Comparison of ENCODE assay signal across 38 cellular contexts in genomic region chr9:133594310-133594709, GRCh38. TPM values are rescaled to one million over a fixed set of nuclear protein-coding genes. Genes with fewer than 3 reads are reported as not detected.
"Had no signal": no experiment of that assay in that cellular context is flagged by ENCODE, and none has a peak within 500 bp of the region (broad histone marks: within the 10 kb centered on the region; RNA-seq: fewer than 3 reads in every experiment).

No MANE protein-coding gene starts in this region.

- H2AFZ ChIP-seq: hepatocyte had no signal

- H3K4me1 ChIP-seq: ascending aorta, breast epithelium, esophagus muscularis mucosa, foreskin keratinocyte, gastrocnemius medialis, heart left ventricle had no signal

- ATAC-seq: activated CD4-positive, alpha-beta T cell treated with anti-CD3 and anti-CD28 coated beads for 36 hours; activated CD4-positive, CD25-positive, alpha-beta regulatory T cell treated with anti-CD3 and anti-CD28 coated beads, Interleukin-2, amount 50 U/mL, for 24 hours; activated CD8-positive, alpha-beta T cell treated with anti-CD3 and anti-CD28 coated beads, Interleukin-2, amount 10 ng/mL, durations not matched to agents 7 days and 5 days; activated naive CD4-positive, alpha-beta T cell treated with anti-CD3 and anti-CD28 coated beads, Interleukin-2, amount 50 U/mL, for 72 hours; activated T-cell treated with anti-CD3 and anti-CD28 coated beads, Interleukin-2, amount 50 U/mL, for 72 hours; foreskin keratinocyte; gastrocnemius medialis; heart left ventricle; T-helper 17 cell had no signal

- H3K4me1 Mint-ChIP-seq: activated B cell treated with CpG ODN at 0.5 μM for 24 hours; activated CD4-positive, alpha-beta T cell treated with anti-CD3 and anti-CD28 coated beads for 36 hours; activated CD4-positive, alpha-beta T cell treated with anti-CD3 and anti-CD28 coated beads, Interleukin-2, amount 10 ng/mL, durations not matched to agents 24 days and 14 days; activated naive CD4-positive, alpha-beta T cell treated with anti-CD3 and anti-CD28 coated beads, Interleukin-2, amount 10 ng/mL, durations not matched to agents 7 days and 5 days; activated naive CD8-positive, alpha-beta T cell treated with anti-CD3 and anti-CD28 coated beads, Interleukin-2, amount 10 ng/mL, durations not matched to agents 7 days and 5 days; brain; endodermal cell; T-helper 17 cell had no signal

- H3K4me3 ChIP-seq: ascending aorta, breast epithelium, cardiac muscle cell, coronary artery, dorsolateral prefrontal cortex, esophagus muscularis mucosa, gastrocnemius medialis, heart left ventricle, hepatocyte had no signal

- H3K27me3 ChIP-seq: ascending aorta, cardiac muscle cell, dorsolateral prefrontal cortex, foreskin keratinocyte, hepatocyte had no signal

- H3K27ac ChIP-seq: ascending aorta, breast epithelium, cardiac muscle cell, coronary artery, dorsolateral prefrontal cortex, esophagus muscularis mucosa, foreskin keratinocyte, gastrocnemius medialis, heart left ventricle, hepatocyte, WERI-Rb-1 had no signal

- H3K36me3 Mint-ChIP-seq: activated naive CD8-positive, alpha-beta T cell treated with anti-CD3 and anti-CD28 coated beads, Interleukin-2, amount 10 ng/mL, durations not matched to agents 7 days and 5 days had no signal

- H3K9me3 Mint-ChIP-seq: dendritic cell treated with granulocyte-macrophage colony-stimulating factor and Interleukin-4, amounts not matched to agents 40 ng/mL and 50 ng/mL, for 4 days had no signal

- H3K79me2 ChIP-seq: hepatocyte had no signal

- DNase-seq: activated B cell treated with CpG ODN at 0.5 μM for 24 hours; activated CD4-positive, alpha-beta memory T cell treated with anti-CD3 and anti-CD28 coated beads for 36 hours; activated CD4-positive, alpha-beta T cell treated with anti-CD3 and anti-CD28 coated beads for 36 hours; activated CD4-positive, alpha-beta T cell treated with anti-CD3 and anti-CD28 coated beads, Interleukin-2, amount 10 ng/mL, durations not matched to agents 24 days and 14 days; activated CD8-positive, alpha-beta memory T cell treated with anti-CD3 and anti-CD28 coated beads, Interleukin-2, amount 50 U/mL, for 48 hours; activated CD8-positive, alpha-beta T cell treated with anti-CD3 and anti-CD28 coated beads, Interleukin-2, amount 10 ng/mL, durations not matched to agents 7 days and 5 days; activated gamma-delta T cell; activated naive CD4-positive, alpha-beta T cell; activated naive CD4-positive, alpha-beta T cell treated with anti-CD3 and anti-CD28 coated beads, Interleukin-2, amount 10 ng/mL, durations not matched to agents 7 days and 5 days; activated naive CD8-positive, alpha-beta T cell treated with anti-CD3 and anti-CD28 coated beads, Interleukin-2, amount 10 ng/mL, durations not matched to agents 7 days and 5 days; activated T-cell treated with anti-CD3 and anti-CD28 coated beads for 4 hours; activated T-cell treated with anti-CD3 and anti-CD28 coated beads, Interleukin-2, amount 50 U/mL, for 24 hours; activated T-cell treated with anti-CD3 and anti-CD28 coated beads, Interleukin-2, amount 50 U/mL, for 72 hours; central memory CD4-positive, alpha-beta T cell; cerebellar nuclear complex; dorsolateral prefrontal cortex; effector memory CD4-positive, alpha-beta T cell; endodermal cell; erythroblast; foreskin keratinocyte; gastrocnemius medialis; glutamatergic neuron; T-helper 17 cell; T1000; WERI-Rb-1 had no signal

- H3K27ac Mint-ChIP-seq: activated B cell treated with CpG ODN at 0.5 μM for 24 hours; activated CD4-positive, alpha-beta memory T cell treated with anti-CD3 and anti-CD28 coated beads for 36 hours; activated CD4-positive, alpha-beta T cell treated with anti-CD3 and anti-CD28 coated beads for 36 hours; activated CD4-positive, alpha-beta T cell treated with anti-CD3 and anti-CD28 coated beads, Interleukin-2, amount 10 ng/mL, durations not matched to agents 24 days and 14 days; activated CD8-positive, alpha-beta T cell treated with anti-CD3 and anti-CD28 coated beads, Interleukin-2, amount 10 ng/mL, durations not matched to agents 7 days and 5 days; activated naive CD4-positive, alpha-beta T cell treated with anti-CD3 and anti-CD28 coated beads, Interleukin-2, amount 50 U/mL, for 72 hours; activated naive CD8-positive, alpha-beta T cell treated with anti-CD3 and anti-CD28 coated beads, Interleukin-2, amount 10 ng/mL, durations not matched to agents 7 days and 5 days; activated T-cell treated with anti-CD3 and anti-CD28 coated beads, Interleukin-2, amount 50 U/mL, for 24 hours; activated T-cell treated with anti-CD3 and anti-CD28 coated beads, Interleukin-2, amount 50 U/mL, for 72 hours; brain; dendritic cell treated with granulocyte-macrophage colony-stimulating factor and Interleukin-4, amounts not matched to agents 40 ng/mL and 50 ng/mL, for 4 days; endodermal cell; T-helper 17 cell; T-helper 2 cell treated with Interferon-gamma antibody and Interleukin-4, amounts not matched to agents 5 μg/mL and 100 μg/mL, for 36 hours had no signal

- H3K4me2 ChIP-seq: hepatocyte had no signal

- H3K4me3 Mint-ChIP-seq: activated B cell treated with CpG ODN at 0.5 μM for 24 hours; activated CD4-positive, alpha-beta memory T cell treated with anti-CD3 and anti-CD28 coated beads for 36 hours; activated CD4-positive, alpha-beta T cell treated with anti-CD3 and anti-CD28 coated beads for 36 hours; activated CD4-positive, alpha-beta T cell treated with anti-CD3 and anti-CD28 coated beads, Interleukin-2, amount 10 ng/mL, durations not matched to agents 24 days and 14 days; activated CD8-positive, alpha-beta T cell treated with anti-CD3 and anti-CD28 coated beads, Interleukin-2, amount 10 ng/mL, durations not matched to agents 7 days and 5 days; activated naive CD4-positive, alpha-beta T cell treated with anti-CD3 and anti-CD28 coated beads, Interleukin-2, amount 10 ng/mL, durations not matched to agents 7 days and 5 days; activated naive CD8-positive, alpha-beta T cell treated with anti-CD3 and anti-CD28 coated beads, Interleukin-2, amount 10 ng/mL, durations not matched to agents 7 days and 5 days; activated T-cell treated with anti-CD3 and anti-CD28 coated beads, Interleukin-2, amount 50 U/mL, for 24 hours; activated T-cell treated with anti-CD3 and anti-CD28 coated beads, Interleukin-2, amount 50 U/mL, for 72 hours; brain; dendritic cell treated with granulocyte-macrophage colony-stimulating factor and Interleukin-4, amounts not matched to agents 40 ng/mL and 50 ng/mL, for 4 days; endodermal cell; T-helper 17 cell; T-helper 2 cell treated with Interferon-gamma antibody and Interleukin-4, amounts not matched to agents 5 μg/mL and 100 μg/mL, for 36 hours had no signal

- H3K27me3 Mint-ChIP-seq: activated B cell treated with CpG ODN at 0.5 μM for 24 hours; activated CD4-positive, alpha-beta memory T cell treated with anti-CD3 and anti-CD28 coated beads for 36 hours; activated CD4-positive, alpha-beta T cell treated with anti-CD3 and anti-CD28 coated beads for 36 hours; activated CD4-positive, alpha-beta T cell treated with anti-CD3 and anti-CD28 coated beads, Interleukin-2, amount 10 ng/mL, durations not matched to agents 24 days and 14 days; activated naive CD4-positive, alpha-beta T cell treated with anti-CD3 and anti-CD28 coated beads, Interleukin-2, amount 10 ng/mL, durations not matched to agents 7 days and 5 days; activated naive CD8-positive, alpha-beta T cell treated with anti-CD3 and anti-CD28 coated beads, Interleukin-2, amount 10 ng/mL, durations not matched to agents 7 days and 5 days had no signal

- H3K36me3 ChIP-seq: ascending aorta, breast epithelium, cardiac muscle cell, esophagus muscularis mucosa, gastrocnemius medialis, heart left ventricle, WERI-Rb-1 had no signal

RNA-seq across cellular contexts. Expression of gene FAM163B, which starts 14.9 kb away (rescaled TPM):
- total RNA-seq: activated B cell treated with CpG ODN at 0.5 μM for 24 hours; activated CD4-positive, alpha-beta memory T cell treated with anti-CD3 and anti-CD28 coated beads for 36 hours; activated CD4-positive, alpha-beta T cell treated with anti-CD3 and anti-CD28 coated beads for 36 hours; activated CD4-positive, alpha-beta T cell treated with anti-CD3 and anti-CD28 coated beads, Interleukin-2, amount 10 ng/mL, durations not matched to agents 24 days and 14 days; activated CD8-positive, alpha-beta memory T cell treated with anti-CD3 and anti-CD28 coated beads for 36 hours; activated CD8-positive, alpha-beta T cell treated with anti-CD3 and anti-CD28 coated beads, Interleukin-2, amount 10 ng/mL, durations not matched to agents 7 days and 5 days; activated naive CD4-positive, alpha-beta T cell treated with anti-CD3 and anti-CD28 coated beads, Interleukin-2, amount 50 U/mL, for 72 hours; activated naive CD8-positive, alpha-beta T cell treated with anti-CD3 and anti-CD28 coated beads, Interleukin-2, amount 10 ng/mL, durations not matched to agents 7 days and 5 days; activated T-cell treated with anti-CD3 and anti-CD28 coated beads, Interleukin-2, amount 50 U/mL, for 72 hours; ascending aorta; breast epithelium; endodermal cell; esophagus muscularis mucosa; foreskin keratinocyte; gastrocnemius medialis; heart left ventricle; T-helper 17 cell had no signal
- polyA plus RNA-seq: cardiac muscle cell, foreskin keratinocyte had no signal

RNA-seq across cellular contexts. Expression of gene DBH, which starts 41.9 kb away (rescaled TPM):
- total RNA-seq: activated B cell treated with CpG ODN at 0.5 μM for 24 hours; activated CD4-positive, alpha-beta memory T cell treated with anti-CD3 and anti-CD28 coated beads for 36 hours; activated CD4-positive, alpha-beta T cell treated with anti-CD3 and anti-CD28 coated beads for 36 hours; activated CD4-positive, alpha-beta T cell treated with anti-CD3 and anti-CD28 coated beads, Interleukin-2, amount 10 ng/mL, durations not matched to agents 24 days and 14 days; activated CD8-positive, alpha-beta memory T cell treated with anti-CD3 and anti-CD28 coated beads for 36 hours; activated CD8-positive, alpha-beta T cell treated with anti-CD3 and anti-CD28 coated beads, Interleukin-2, amount 10 ng/mL, durations not matched to agents 7 days and 5 days; activated naive CD4-positive, alpha-beta T cell treated with anti-CD3 and anti-CD28 coated beads, Interleukin-2, amount 50 U/mL, for 72 hours; activated naive CD8-positive, alpha-beta T cell treated with anti-CD3 and anti-CD28 coated beads, Interleukin-2, amount 10 ng/mL, durations not matched to agents 7 days and 5 days; activated T-cell treated with anti-CD3 and anti-CD28 coated beads, Interleukin-2, amount 50 U/mL, for 72 hours; ascending aorta; breast epithelium; cardiac muscle cell; endodermal cell; foreskin keratinocyte; gastrocnemius medialis; hepatocyte had no signal
- polyA plus RNA-seq: foreskin keratinocyte, heart left ventricle had no signal

RNA-seq across cellular contexts. Expression of gene ADAMTSL2, which starts 59.8 kb away (rescaled TPM):
- total RNA-seq: activated B cell treated with CpG ODN at 0.5 μM for 24 hours; activated CD4-positive, alpha-beta T cell treated with anti-CD3 and anti-CD28 coated beads, Interleukin-2, amount 10 ng/mL, durations not matched to agents 24 days and 14 days; activated CD8-positive, alpha-beta T cell treated with anti-CD3 and anti-CD28 coated beads, Interleukin-2, amount 10 ng/mL, durations not matched to agents 7 days and 5 days; foreskin keratinocyte; T-helper 17 cell had no signal
- polyA plus RNA-seq: foreskin keratinocyte had no signal
